ENCODE assay signal across 16 cellular contexts in genomic region chr6:134452901-134453300, GRCh38.
DNase-seq lines count a peak whose midpoint lies in the region; ATAC-seq and TF ChIP-seq lines count a peak whose summit lies in the region.
"Had no signal": no experiment of that assay in that cellular context is flagged by ENCODE, and none has a peak within 500 bp of the region (broad histone marks: within the 10 kb centered on the region; RNA-seq: fewer than 3 reads in every experiment).

No MANE protein-coding gene starts in this region.

- H2AFZ ChIP-seq in GM23248 (no peak overlapping the region), SK-N-SH (ENCODE audit: low read depth) (no peak overlapping the region)

- no peaks in the 10 kb centered on the region for H3K27me3 Mint-ChIP-seq in CD8-positive, alpha-beta T cell (ENCODE audit: low read depth)
- H3K27me3 Mint-ChIP-seq in activated T-cell treated with anti-CD3 and anti-CD28 coated beads, Interleukin-2, amount 50 U/mL, for 72 hours (ENCODE audit: low read depth) = no peaks in the 10 kb centered on the region
- H3K27me3 Mint-ChIP-seq in T-helper 2 cell treated with Interferon-gamma antibody and Interleukin-4, amounts not matched to agents 5 μg/mL and 100 μg/mL, for 36 hours (ENCODE audit: low read depth) = peaks cover 4% of the 10 kb centered on the region
- H3K27me3 Mint-ChIP-seq: CD8-positive, alpha-beta memory T cell had no signal

- no peak overlapping the region for H3K27ac Mint-ChIP-seq in CD8-positive, alpha-beta T cell
- no peak overlapping the region for H3K27ac Mint-ChIP-seq in activated T-cell treated with anti-CD3 and anti-CD28 coated beads, Interleukin-2, amount 50 U/mL, for 72 hours
- no peak overlapping the region for H3K27ac Mint-ChIP-seq in T-helper 2 cell treated with Interferon-gamma antibody and Interleukin-4, amounts not matched to agents 5 μg/mL and 100 μg/mL, for 36 hours
- H3K27ac Mint-ChIP-seq: CD8-positive, alpha-beta memory T cell; GM23338 had no signal

- no peak for TF ChIP-seq RAD21 in SK-N-SH (IDR thresholded peaks at IDR 0.05; ENCODE audit: low read length)

- ATAC-seq in CD8-positive, alpha-beta T cell = peak; percentile 49
- ATAC-seq in GM18873 (IDR thresholded peaks at IDR 0.05; ENCODE audit: low FRiP score, unreplicated experiment) = no peak
- ATAC-seq in activated T-cell treated with anti-CD3 and anti-CD28 coated beads, Interleukin-2, amount 50 U/mL, for 72 hours (replicated peaks in 1 of 2) = no peak
- ATAC-seq: GM12878 had no signal

- intact Hi-C loops in CD8-positive, alpha-beta T cell (cut with DNase I, micrococcal nuclease) = no loop called here

- no peaks in the 10 kb centered on the region for H3K36me3 Mint-ChIP-seq in CD8-positive, alpha-beta T cell
- H3K36me3 Mint-ChIP-seq in activated T-cell treated with anti-CD3 and anti-CD28 coated beads, Interleukin-2, amount 50 U/mL, for 72 hours (ENCODE audit: insufficient read depth in 2 of 2) = no peaks in the 10 kb centered on the region
- no peaks in the 10 kb centered on the region for H3K36me3 Mint-ChIP-seq in T-helper 2 cell treated with Interferon-gamma antibody and Interleukin-4, amounts not matched to agents 5 μg/mL and 100 μg/mL, for 36 hours (ENCODE audit: low read depth)

- H3F3A ChIP-seq in GM23248 (ENCODE audit: insufficient read depth) (peaks cover 16% of the 10 kb centered on the region), SK-N-SH (replicated peaks; ENCODE audit: insufficient read depth) (peaks cover 10% of the 10 kb centered on the region)

- CTCF ChIA-PET in CD8-positive, alpha-beta T cell (lab: Charles Lee) = interaction anchor here (2.7 kb wide), 1 partner anchor 9 kb away, joined by 9 read pairs; no protein-coding TSS in a partner anchor
- CTCF ChIA-PET in SK-N-SH (lab: Yijun Ruan, JAX) = no interaction called here

- H3K9me2 ChIP-seq in GM23248 (ENCODE audit: insufficient read depth) (no peaks in the 10 kb centered on the region), SK-N-SH (no peaks in the 10 kb centered on the region)

- H3K79me2 ChIP-seq in GM23248 (ENCODE audit: insufficient read depth) = no peaks in the 10 kb centered on the region
- no peaks in the 10 kb centered on the region for H3K79me2 ChIP-seq in SK-N-SH (ENCODE audit: insufficient read depth)

- H3K4me2 ChIP-seq in GM23248 (ENCODE audit: unreplicated experiment) (no peak overlapping the region), SK-N-SH (no peak overlapping the region)

- H3K36me3 ChIP-seq in CD8-positive, alpha-beta T cell (ENCODE audit: insufficient read depth, low read length) = no peaks in the 10 kb centered on the region
- H3K36me3 ChIP-seq in GM23248 (ENCODE audit: low read depth) (no peaks in the 10 kb centered on the region), SK-N-SH (replicated peaks in 1 of 2; ENCODE audit: control insufficient read depth in 1 of 2, insufficient read depth in 2 of 2, low read length in 1 of 2) (no peaks in the 10 kb centered on the region)
- H3K36me3 ChIP-seq: BE2C had no signal

- H3K27me3 ChIP-seq in CD8-positive, alpha-beta T cell (ENCODE audit: insufficient read depth, low read length) = no peaks in the 10 kb centered on the region
- no peaks in the 10 kb centered on the region for H3K27me3 ChIP-seq in GM23248 (replicated peaks; ENCODE audit: insufficient read depth)
- H3K27me3 ChIP-seq in SK-N-SH (ENCODE audit: insufficient read depth) = no peaks in the 10 kb centered on the region
- H3K27me3 ChIP-seq: BE2C had no signal

- no peak overlapping the region for H3K4me3 ChIP-seq in CD8-positive, alpha-beta T cell (ENCODE audit: low read depth, low read length)
- H3K4me3 ChIP-seq in GM23248 (no peak overlapping the region), SK-N-SH (ENCODE audit: low read depth in 2 of 2, low read length in 1 of 2) (no peak overlapping the region), epithelial cell of esophagus (ENCODE audit: low read length) (no peak overlapping the region)
- H3K4me3 ChIP-seq: GM12878, GM23338 had no signal

- H3K4me1 ChIP-seq in CD8-positive, alpha-beta T cell (ENCODE audit: insufficient read depth, low read length) = no peaks in the 10 kb centered on the region
- H3K4me1 ChIP-seq in GM23248 (ENCODE audit: insufficient read depth) = peaks cover 17% of the 10 kb centered on the region
- peaks cover 2 to 6% of the 10 kb centered on the region in 2 experiments; a peak in 2 of 4 replicates for H3K4me1 ChIP-seq in SK-N-SH (ENCODE audit: control insufficient read depth in 1 of 2, insufficient read depth in 2 of 2, low read depth in 1 of 2, low read length in 1 of 2)

- peaks cover 6% of the 10 kb centered on the region for H3K4me1 Mint-ChIP-seq in CD8-positive, alpha-beta T cell (ENCODE audit: low read depth)
- H3K4me1 Mint-ChIP-seq in activated T-cell treated with anti-CD3 and anti-CD28 coated beads, Interleukin-2, amount 50 U/mL, for 72 hours (ENCODE audit: low read depth) = peaks cover 7% of the 10 kb centered on the region
- H3K4me1 Mint-ChIP-seq in T-helper 2 cell treated with Interferon-gamma antibody and Interleukin-4, amounts not matched to agents 5 μg/mL and 100 μg/mL, for 36 hours (ENCODE audit: low read depth) = peaks cover 21% of the 10 kb centered on the region

- POLR2A ChIA-PET in CD8-positive, alpha-beta T cell (lab: Charles Lee) = interaction anchor here (0.5 kb wide), 1 partner anchor 282 kb away, joined by 3 read pairs; no protein-coding TSS in a partner anchor
- POLR2A ChIA-PET in SK-N-SH (lab: Yijun Ruan, JAX) = no interaction called here

- H3K4me3 Mint-ChIP-seq in CD8-positive, alpha-beta T cell = no peak overlapping the region
- H3K4me3 Mint-ChIP-seq in activated T-cell treated with anti-CD3 and anti-CD28 coated beads, Interleukin-2, amount 50 U/mL, for 72 hours = no peak overlapping the region
- H3K4me3 Mint-ChIP-seq in T-helper 2 cell treated with Interferon-gamma antibody and Interleukin-4, amounts not matched to agents 5 μg/mL and 100 μg/mL, for 36 hours = no peak overlapping the region
- H3K4me3 Mint-ChIP-seq: CD14-positive monocyte; CD8-positive, alpha-beta memory T cell; GM23338 had no signal

- no peak overlapping the region for H3K27ac ChIP-seq in CD8-positive, alpha-beta T cell (ENCODE audit: low read depth, low read length)
- H3K27ac ChIP-seq in GM23248 = no peak overlapping the region
- peak overlapping the region in 1 of 2 experiments; percentile 56; a peak in 2 of 4 replicates for H3K27ac ChIP-seq in SK-N-SH (ENCODE audit: low read depth in 2 of 2, low read length in 1 of 2)

- no peak for TF ChIP-seq CTCF in CD8-positive, alpha-beta T cell (IDR thresholded peaks at IDR 0.05)
- TF ChIP-seq CTCF in SK-N-SH (IDR thresholded peaks at IDR 0.05) (no peak), epithelial cell of esophagus (IDR thresholded peaks at IDR 0.05; ENCODE audit: insufficient read depth, low read depth, low read length, missing control alignments) (no peak)

- H4K20me1 ChIP-seq in GM23248 (ENCODE audit: insufficient read depth) (no peaks in the 10 kb centered on the region), SK-N-SH (ENCODE audit: insufficient read depth) (no peaks in the 10 kb centered on the region)

- no peak for DNase-seq in CD8-positive, alpha-beta T cell
- DNase-seq in GM23248 (peak; percentile 37), SK-N-SH (no peak), epithelial cell of esophagus (ENCODE audit: low read depth) (peak; percentile 50)
- DNase-seq in activated CD4-positive, CD25-positive, alpha-beta regulatory T cell (lab: John Stamatoyannopoulos, UW) = no peak
- no peak for DNase-seq in activated T-cell treated with anti-CD3 and anti-CD28 coated beads, Interleukin-2, amount 50 U/mL, for 72 hours
- DNase-seq in T-helper 2 cell treated with Interferon-gamma antibody and Interleukin-4, amounts not matched to agents 5 μg/mL and 100 μg/mL, for 36 hours (ENCODE audit: low spot score) = no peak
- DNase-seq: BE2C; Caco-2; CD8-positive, alpha-beta memory T cell; DND-41; H7 had no signal

- no peak overlapping the region for H3K9ac ChIP-seq in GM23248
- H3K9ac ChIP-seq in SK-N-SH = no peak overlapping the region

- 49 to 55% methylated on average over 3 of the region's 3 CpGs for WGBS in GM23248 (ENCODE audit: low coverage in 1 of 2, low lambda C conversion rate in 2 of 2, missing lambda C conversion rate in 2 of 2), 2 experiments
- 44% methylated on average over 3 of the region's 3 CpGs for WGBS in SK-N-SH (ENCODE audit: low lambda C conversion rate)

- in situ Hi-C loops in GM23248 (cut with MboI) = no loop called here

- H3K9me3 ChIP-seq in CD8-positive, alpha-beta T cell (ENCODE audit: low read length) = no peaks in the 10 kb centered on the region
- H3K9me3 ChIP-seq in GM23248 (ENCODE audit: low read depth) = no peaks in the 10 kb centered on the region
- H3K9me3 ChIP-seq in SK-N-SH = no peaks in the 10 kb centered on the region
- H3K9me3 ChIP-seq: BE2C, Caco-2 had no signal

- no peak for TF ChIP-seq EP300 in SK-N-SH (IDR thresholded peaks at IDR 0.05; ENCODE audit: borderline replicate concordance in 1 of 2, low read depth in 1 of 2, low read length in 1 of 2)

- H3K9me3 Mint-ChIP-seq in CD8-positive, alpha-beta T cell = no peaks in the 10 kb centered on the region
- no peaks in the 10 kb centered on the region for H3K9me3 Mint-ChIP-seq in activated T-cell treated with anti-CD3 and anti-CD28 coated beads, Interleukin-2, amount 50 U/mL, for 72 hours
- H3K9me3 Mint-ChIP-seq in T-helper 2 cell treated with Interferon-gamma antibody and Interleukin-4, amounts not matched to agents 5 μg/mL and 100 μg/mL, for 36 hours = no peaks in the 10 kb centered on the region
- H3K9me3 Mint-ChIP-seq: CD8-positive, alpha-beta memory T cell; GM23338 had no signal

TF ChIP-seq in SK-N-SH, 30 proteins besides CTCF, POLR2A, EP300 and RAD21:
- TF ChIP-seq JUND (IDR thresholded peaks at IDR 0.05) (peak; percentile 44), ELF1 (IDR thresholded peaks at IDR 0.05) (no peak), TEAD4 (IDR thresholded peaks at IDR 0.05; ENCODE audit: borderline replicate concordance, insufficient read depth) (no peak), PBX3 (IDR thresholded peaks at IDR 0.05) (no peak), FOSL2 (IDR thresholded peaks at IDR 0.05; ENCODE audit: borderline replicate concordance, low read depth) (peak; percentile 48; the same call in 1 of the 2 replicates), NRF1 (IDR thresholded peaks at IDR 0.05; ENCODE audit: low read depth, low read length) (no peak), TCF12 (IDR thresholded peaks at IDR 0.05) (peak; percentile 30)
- TF ChIP-seq, protein P1, sequence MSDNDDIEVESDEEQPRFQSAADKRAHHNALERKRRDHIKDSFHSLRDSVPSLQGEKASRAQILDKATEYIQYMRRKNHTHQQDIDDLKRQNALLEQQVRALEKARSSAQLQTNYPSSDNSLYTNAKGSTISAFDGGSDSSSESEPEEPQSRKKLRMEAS (IDR thresholded peaks at IDR 0.05; ENCODE audit: low read depth) = no peak

Comparison
In these comparisons a context has a peak if more than half of its experiments do, and no peak if none do; other contexts are left out.
1. DNase-seq: peak in GM23248 (single experiment) and epithelial cell of esophagus (single experiment); none in CD8-positive, alpha-beta T cell (0 of 7), SK-N-SH (single experiment), activated CD4-positive, CD25-positive, alpha-beta regulatory T cell (0 of 4), activated T-cell treated with anti-CD3 and anti-CD28 coated beads, Interleukin-2, amount 50 U/mL, for 72 hours (0 of 2) and T-helper 2 cell treated with Interferon-gamma antibody and Interleukin-4, amounts not matched to agents 5 μg/mL and 100 μg/mL, for 36 hours (single experiment).